9 cellular contexts compared by ENCODE assay signal in the genomic region with DNA sequence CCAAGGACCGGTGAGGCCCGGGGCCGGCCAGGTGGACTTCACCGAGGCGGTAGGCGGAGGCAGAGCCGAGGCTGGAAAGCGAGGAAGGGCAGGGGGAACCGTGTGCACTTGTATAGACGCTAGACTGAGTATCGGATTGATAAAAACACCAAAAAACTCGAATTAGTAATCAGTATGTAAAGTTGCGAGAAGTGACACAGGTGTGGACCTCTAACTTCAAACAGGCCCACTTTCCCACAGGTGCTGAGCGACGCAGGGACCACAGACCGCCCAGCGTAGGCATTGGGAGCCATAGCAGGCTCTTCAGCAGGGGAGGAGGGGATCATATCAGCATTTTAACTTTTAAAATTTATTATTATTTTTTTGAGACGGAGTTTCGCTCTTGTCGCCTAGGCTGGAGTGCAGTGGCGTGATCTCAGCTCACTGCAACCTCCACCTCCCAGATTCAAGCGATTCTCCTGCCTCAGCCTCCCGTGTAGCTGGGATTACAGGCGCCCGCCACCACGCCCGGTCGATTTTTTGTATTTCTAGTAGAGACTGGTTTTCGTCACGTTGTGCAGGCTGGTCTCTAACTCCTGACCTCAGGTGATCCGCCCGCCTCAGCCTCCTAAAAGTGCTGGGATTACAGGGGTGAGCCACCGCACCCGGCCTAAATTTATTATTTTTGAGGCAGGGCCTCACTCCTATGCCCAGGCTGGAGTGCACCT. TPM values are rescaled to one million over a fixed set of nuclear protein-coding genes. Genes with fewer than 3 reads are reported as not detected.
DNase-seq lines count a peak whose midpoint lies in the region; ATAC-seq, FAIRE-seq and TF ChIP-seq lines count a peak whose summit lies in the region.
"Had no signal": no experiment of that assay in that cellular context is flagged by ENCODE, and none has a peak within 500 bp of the region (broad histone marks: within the 10 kb centered on the region; RNA-seq: fewer than 3 reads in every experiment).

No MANE protein-coding gene starts in this region.

- peaks cover 32% of the 10 kb centered on the region for H3K79me2 ChIP-seq in astrocyte (ENCODE audit: insufficient read depth, low read length)

- no peaks in the 10 kb centered on the region for H3K9me3 ChIP-seq in astrocyte (ENCODE audit: insufficient read depth, low read depth, low read length)
- H3K9me3 ChIP-seq in lung (ENCODE audit: control insufficient read depth in 2 of 2, insufficient read depth in 1 of 2, low read length in 1 of 2) = no peaks in the 10 kb centered on the region

- H3K4me3 ChIP-seq in astrocyte (ENCODE audit: insufficient read depth, low read depth, low read length) (peak overlapping the region; percentile 72), lung (peak overlapping the region; percentile 71), urinary bladder (ENCODE audit: low read depth, low read length) (peak overlapping the region; percentile 84)

- TF ChIP-seq CTCF in astrocyte (IDR thresholded peaks at IDR 0.05; ENCODE audit: insufficient read depth, low read depth, low read length) (no peak), lung (IDR thresholded peaks at IDR 0.05; ENCODE audit: control extremely low read depth, extremely low read depth) (no peak)

- H3K36me3 ChIP-seq in astrocyte (ENCODE audit: insufficient read depth, low read length) (peaks cover 5% of the 10 kb centered on the region), lung (ENCODE audit: control insufficient read depth in 2 of 2, insufficient read depth in 2 of 2, low read length in 2 of 2) (peaks cover 6 to 11% of the 10 kb centered on the region in 2 donors), urinary bladder (ENCODE audit: insufficient read depth) (peaks cover 2% of the 10 kb centered on the region)

- no peaks in the 10 kb centered on the region for H3K27me3 ChIP-seq in astrocyte (ENCODE audit: insufficient read depth, low read length)
- no peaks in the 10 kb centered on the region for H3K27me3 ChIP-seq in lung (ENCODE audit: control insufficient read depth, insufficient read depth)

- intact Hi-C loops in posterior vena cava (cut with DNase I) = no loop called here

- peak overlapping the region; percentile 94 for H3K4me2 ChIP-seq in astrocyte (ENCODE audit: low read length)

- H4K20me1 ChIP-seq in astrocyte (ENCODE audit: insufficient read depth, low read length) = peaks cover 21% of the 10 kb centered on the region

- WGBS in lung, 2 donors = 43 to 46% methylated on average over 34 of the region's 34 CpGs
- WGBS in urinary bladder = 46% methylated on average over 34 of the region's 34 CpGs

- peaks cover 5% of the 10 kb centered on the region for H3K36me3 Mint-ChIP-seq in activated naive CD4-positive, alpha-beta T cell treated with anti-CD3 and anti-CD28 coated beads, Interleukin-2, amount 50 U/mL, for 24 hours
- peaks cover 7% of the 10 kb centered on the region for H3K36me3 Mint-ChIP-seq in astrocyte (ENCODE audit: low read depth, unreplicated experiment)

- H3K9ac ChIP-seq in astrocyte (ENCODE audit: low read length) = peak overlapping the region; percentile 84

- peaks cover 36% of the 10 kb centered on the region for H3K4me1 Mint-ChIP-seq in activated naive CD4-positive, alpha-beta T cell treated with anti-CD3 and anti-CD28 coated beads, Interleukin-2, amount 50 U/mL, for 24 hours
- H3K4me1 Mint-ChIP-seq in astrocyte (ENCODE audit: low read depth, unreplicated experiment) = peaks cover 6% of the 10 kb centered on the region

- peaks cover 15% of the 10 kb centered on the region for H3K4me1 ChIP-seq in astrocyte (ENCODE audit: insufficient read depth, low read length)
- H3K4me1 ChIP-seq in lung (ENCODE audit: control insufficient read depth in 2 of 2, insufficient read depth in 2 of 2, low read length in 2 of 2) = peaks cover 0 to 3% of the 10 kb centered on the region in 2 donors
- no peaks in the 10 kb centered on the region for H3K4me1 ChIP-seq in urinary bladder (ENCODE audit: insufficient read depth)

- no peak for DNase-seq in activated naive CD4-positive, alpha-beta T cell treated with anti-CD3 and anti-CD28 coated beads, Interleukin-2, amount 50 U/mL, for 16 hours
- DNase-seq in astrocyte (ENCODE audit: low read depth) = no peak
- DNase-seq in lung (ENCODE audit: low spot score) = no peak
- DNase-seq in posterior vena cava (ENCODE audit: low spot score) = no peak
- no peak for DNase-seq in Kasumi-1 (lab: John Stamatoyannopoulos, UW)
- DNase-seq in SIG-M5 (lab: John Stamatoyannopoulos, UW) = no peak

- ATAC-seq in lung (ENCODE audit: insufficient read depth, low FRiP score) = no peak

- H3K27ac ChIP-seq in astrocyte (ENCODE audit: low read depth, low read length) (no peak overlapping the region), lung (ENCODE audit: low read depth in 1 of 2, low read length in 1 of 2) (peak overlapping the region; percentile 87 to 89), urinary bladder (ENCODE audit: low read depth) (no peak overlapping the region)

- H3K4me3 Mint-ChIP-seq in activated naive CD4-positive, alpha-beta T cell treated with anti-CD3 and anti-CD28 coated beads, Interleukin-2, amount 50 U/mL, for 24 hours = peak overlapping the region; percentile 98
- peak overlapping the region; percentile 85 for H3K4me3 Mint-ChIP-seq in astrocyte (ENCODE audit: unreplicated experiment)

- no peaks in the 10 kb centered on the region for H3K9me3 Mint-ChIP-seq in activated naive CD4-positive, alpha-beta T cell treated with anti-CD3 and anti-CD28 coated beads, Interleukin-2, amount 50 U/mL, for 24 hours
- no peaks in the 10 kb centered on the region for H3K9me3 Mint-ChIP-seq in astrocyte (ENCODE audit: unreplicated experiment)

- H3K27me3 Mint-ChIP-seq in activated naive CD4-positive, alpha-beta T cell treated with anti-CD3 and anti-CD28 coated beads, Interleukin-2, amount 50 U/mL, for 24 hours = no peaks in the 10 kb centered on the region
- no peaks in the 10 kb centered on the region for H3K27me3 Mint-ChIP-seq in astrocyte (ENCODE audit: low read depth, unreplicated experiment)

- no peak overlapping the region for H3K27ac Mint-ChIP-seq in activated naive CD4-positive, alpha-beta T cell treated with anti-CD3 and anti-CD28 coated beads, Interleukin-2, amount 50 U/mL, for 24 hours
- H3K27ac Mint-ChIP-seq in astrocyte (ENCODE audit: unreplicated experiment) = no peak overlapping the region

- no peak for FAIRE-seq in astrocyte (lab: Jason Lieb, UNC)

- H2AFZ ChIP-seq in astrocyte (ENCODE audit: low read depth, low read length) = peak overlapping the region; percentile 74

RNA-seq across cellular contexts. Expression of a gene that starts 0.6 kb away (rescaled TPM):
- total RNA-seq in astrocyte (3.9 and 4.2 TPM in 2 replicates), lung (1 to 10 TPM; 6.3 to 7.2 TPM), urinary bladder (10.7 TPM), posterior vena cava (1 to 10 TPM; 2.4 to 5.0 TPM)
- polyA plus RNA-seq in lung (1 to 10 TPM; 3.3 to 5.0 TPM), urinary bladder (6.5 TPM)

RNA-seq across cellular contexts. Expression of a gene that starts 1.6 kb away (rescaled TPM):
- total RNA-seq in astrocyte (286 and 305 TPM in 2 replicates), lung (100 to 1,000 TPM in 1 of 2 donors, 10 to 100 TPM in 1; 52.5 to 219 TPM), urinary bladder (114 TPM), posterior vena cava (100 to 1,000 TPM; 161 to 193 TPM)
- polyA plus RNA-seq in lung (100 to 1,000 TPM; 337 to 344 TPM), urinary bladder (520 TPM)

RNA-seq across cellular contexts. Expression of a gene that starts 8.8 kb away (rescaled TPM):
- total RNA-seq in astrocyte = 6.2 and 7.2 TPM in 2 replicates
- total RNA-seq in lung = 100 to 1,000 TPM; 333 to 360 TPM
- polyA plus RNA-seq in lung = 100 to 1,000 TPM in 1 of 2 donors, 10 to 100 TPM in 1; 90.2 to 113 TPM
- 26.5 TPM for total RNA-seq in urinary bladder
- polyA plus RNA-seq in urinary bladder = 41.9 TPM
- total RNA-seq in posterior vena cava = 1 to 10 TPM; 3.8 to 8.5 TPM

RNA-seq across cellular contexts. Expression of a gene that starts 34.9 kb away (rescaled TPM):
- 0.30 and 0.41 TPM in 2 replicates for total RNA-seq in astrocyte
- not detected for total RNA-seq in lung
- not detected for polyA plus RNA-seq in lung
- not detected for total RNA-seq in urinary bladder
- not detected for polyA plus RNA-seq in urinary bladder
- not detected for total RNA-seq in posterior vena cava
- total RNA-seq: RPMI7951 had no signal

RNA-seq across cellular contexts. Expression of a gene that starts 54.0 kb away (rescaled TPM):
- total RNA-seq in astrocyte = 0.14 and 0.84 TPM in 2 replicates
- total RNA-seq in lung = 10 to 100 TPM in 1 of 2 donors, 1 to 10 TPM in 1; 1.5 to 31.4 TPM
- polyA plus RNA-seq in lung = 10 to 100 TPM; 11.3 to 25.1 TPM
- total RNA-seq in urinary bladder = 0.63 TPM
- 0.29 TPM for polyA plus RNA-seq in urinary bladder
- total RNA-seq in posterior vena cava = not detected
- total RNA-seq: RPMI7951 had no signal

Comparison
In these comparisons a context has a peak if more than half of its experiments do, and no peak if none do; other contexts are left out.
1. H3K27ac ChIP-seq: peak in lung (2 of 2); none in astrocyte (single experiment) and urinary bladder (single experiment).
2. RNA of a gene that starts 8.8 kb away (total RNA-seq): 333 to 360 TPM in lung; 26.5 TPM in urinary bladder (single experiment), 3.8 to 8.5 TPM in posterior vena cava and 6.2 to 7.2 TPM in astrocyte; every median in the first group is over 10 times any median in the second.
3. Peak in every context shown above with its lines, with median percentiles within 50 percentile points of each other: H3K4me3 ChIP-seq.